ENCODE assay signal across 11 cellular contexts in genomic region chr17:30961213-30962188, GRCh38. TPM values are rescaled to one million over a fixed set of nuclear protein-coding genes. Genes with fewer than 3 reads are reported as not detected.
A peak's percentile ranks its signal among the peaks of the same experiment; 100 is the strongest.
DNase-seq lines count a peak whose midpoint lies in the region; ATAC-seq, FAIRE-seq and TF ChIP-seq lines count a peak whose summit lies in the region.
"Had no signal": no experiment of that assay in that cellular context is flagged by ENCODE, and none has a peak within 500 bp of the region (broad histone marks: within the 10 kb centered on the region; RNA-seq: fewer than 3 reads in every experiment).

No MANE protein-coding gene starts in this region.

- H3K4me1 ChIP-seq in Peyer's patch (peaks cover 0 to 4% (median 1%) of the 10 kb centered on the region in 4 donors), SK-N-SH (ENCODE audit: control insufficient read depth in 1 of 2, insufficient read depth in 2 of 2, low read depth in 1 of 2, low read length in 1 of 2) (no peaks in the 10 kb centered on the region), hepatocyte (ENCODE audit: insufficient read depth) (no peaks in the 10 kb centered on the region), esophagus muscularis mucosa (peaks cover 5 to 14% (median 9%) of the 10 kb centered on the region in 4 donors)

- H3K9me3 ChIP-seq in Peyer's patch: no peaks in the 10 kb centered on the region
- no peaks in the 10 kb centered on the region for H3K9me3 ChIP-seq in SK-N-SH
- no peaks in the 10 kb centered on the region for H3K9me3 ChIP-seq in hepatocyte (ENCODE audit: low read depth)
- no peaks in the 10 kb centered on the region for H3K9me3 ChIP-seq in esophagus muscularis mucosa

- H3K27ac ChIP-seq in Peyer's patch: peak overlapping the region in 2 of 4 donors; percentile 6 to 28
- 0 out of 4 replicates have a peak overlapping the region, but pooled peaks of 1 of the 2 experiments have one; percentile 1 for H3K27ac ChIP-seq in SK-N-SH (ENCODE audit: low read depth in 2 of 2, low read length in 1 of 2)
- H3K27ac ChIP-seq in hepatocyte: no peak overlapping the region
- H3K27ac ChIP-seq in esophagus muscularis mucosa (replicated peaks in 1 of 4): no peak overlapping the region
- H3K27ac ChIP-seq: epithelial cell of prostate had no signal

- ATAC-seq in GM21786 (IDR thresholded peaks at IDR 0.05; ENCODE audit: unreplicated experiment): peak; percentile 68
- no peak for ATAC-seq in left lobe of liver

- no peak for DNase-seq in GM12892 (ENCODE audit: insufficient read length)
- peak in 2 of 3 donors; percentile 62 to 64 for DNase-seq in Peyer's patch
- DNase-seq in left lobe of liver (ENCODE audit: low spot score): peak; percentile 40
- no peak for DNase-seq in SK-N-SH
- DNase-seq in NCI-H774 (lab: John Stamatoyannopoulos, UW): no peak
- DNase-seq in hepatocyte (ENCODE audit: low spot score): no peak
- DNase-seq in esophagus muscularis mucosa (ENCODE audit: extremely low spot score): no peak
- DNase-seq: NCI-H1092; stimulated activated naive CD4-positive, alpha-beta T cell had no signal

- no peak for TF ChIP-seq RAD21 in SK-N-SH (IDR thresholded peaks at IDR 0.05; ENCODE audit: low read length)

- CTCF ChIA-PET in SK-N-SH (lab: Yijun Ruan, JAX): no interaction called here

- H3K9ac ChIP-seq in SK-N-SH: no peak overlapping the region

- H3K4me2 ChIP-seq in SK-N-SH (no peak overlapping the region), hepatocyte (no peak overlapping the region)

- peak; percentile 36; the same call in 1 of the 2 replicates for TF ChIP-seq POLR2A in GM12892 (IDR thresholded peaks at IDR 0.05; ENCODE audit: low read depth, low read length)
- TF ChIP-seq POLR2A in Peyer's patch (IDR thresholded peaks at IDR 0.05): no peak
- TF ChIP-seq POLR2A in esophagus muscularis mucosa (IDR thresholded peaks at IDR 0.05; ENCODE audit: low read depth): no peak

- H3K27me3 ChIP-seq in Peyer's patch: no peaks in the 10 kb centered on the region
- no peaks in the 10 kb centered on the region for H3K27me3 ChIP-seq in SK-N-SH (ENCODE audit: insufficient read depth)
- H3K27me3 ChIP-seq in hepatocyte: no peaks in the 10 kb centered on the region
- no peaks in the 10 kb centered on the region for H3K27me3 ChIP-seq in esophagus muscularis mucosa

- TF ChIP-seq CTCF in Peyer's patch (IDR thresholded peaks at IDR 0.05): no peak
- TF ChIP-seq CTCF in SK-N-SH (IDR thresholded peaks at IDR 0.05): no peak
- TF ChIP-seq CTCF in hepatocyte (IDR thresholded peaks at IDR 0.05; ENCODE audit: poor library complexity): no peak
- TF ChIP-seq CTCF in esophagus muscularis mucosa (IDR thresholded peaks at IDR 0.05): no peak

- H2AFZ ChIP-seq in SK-N-SH (ENCODE audit: low read depth) (no peak overlapping the region), hepatocyte (no peak overlapping the region)

- intact Hi-C loops in esophagus muscularis mucosa (cut with DNase I): no loop called here

- H3K36me3 ChIP-seq in Peyer's patch: no peaks in the 10 kb centered on the region
- H3K36me3 ChIP-seq in SK-N-SH (replicated peaks in 1 of 2; ENCODE audit: control insufficient read depth in 1 of 2, insufficient read depth in 2 of 2, low read length in 1 of 2): no peaks in the 10 kb centered on the region
- H3K36me3 ChIP-seq in hepatocyte (replicated peaks; ENCODE audit: insufficient read depth, low read depth): no peaks in the 10 kb centered on the region
- no peaks in the 10 kb centered on the region for H3K36me3 ChIP-seq in esophagus muscularis mucosa

- H3K79me2 ChIP-seq in SK-N-SH (ENCODE audit: insufficient read depth): no peaks in the 10 kb centered on the region
- no peaks in the 10 kb centered on the region for H3K79me2 ChIP-seq in hepatocyte

- H4K20me1 ChIP-seq in SK-N-SH (ENCODE audit: insufficient read depth) (no peaks in the 10 kb centered on the region), hepatocyte (ENCODE audit: insufficient read depth, poor library complexity, severe bottlenecking) (no peaks in the 10 kb centered on the region)

- H3K4me3 ChIP-seq in Peyer's patch (no peak overlapping the region), SK-N-SH (ENCODE audit: low read depth in 2 of 2, low read length in 1 of 2) (no peak overlapping the region), hepatocyte (no peak overlapping the region), esophagus muscularis mucosa (no peak overlapping the region)

- TF ChIP-seq EP300 in SK-N-SH (IDR thresholded peaks at IDR 0.05; ENCODE audit: borderline replicate concordance in 1 of 2, low read depth in 1 of 2, low read length in 1 of 2) (no peak), esophagus muscularis mucosa (IDR thresholded peaks at IDR 0.05) (no peak)

- POLR2A ChIA-PET in SK-N-SH (lab: Yijun Ruan, JAX): no interaction called here

- H3F3A ChIP-seq in SK-N-SH (replicated peaks; ENCODE audit: insufficient read depth): no peaks in the 10 kb centered on the region

- WGBS in SK-N-SH (ENCODE audit: low lambda C conversion rate): 83% methylated on average over 9 of the region's 9 CpGs
- WGBS in hepatocyte (ENCODE audit: low lambda C conversion rate, missing lambda C conversion rate): 83% methylated on average over 9 of the region's 9 CpGs
- WGBS in esophagus muscularis mucosa: 88% methylated on average over 9 of the region's 9 CpGs

- no peaks in the 10 kb centered on the region for H3K9me2 ChIP-seq in SK-N-SH
- H3K9me2 ChIP-seq in hepatocyte (replicated peaks; ENCODE audit: insufficient read depth): no peaks in the 10 kb centered on the region

- peak; percentile 97 for FAIRE-seq in GM12892 (lab: Jason Lieb, UNC)

TF ChIP-seq in SK-N-SH, 30 proteins besides CTCF, POLR2A, EP300 and RAD21:
- TF ChIP-seq FOXM1 (IDR thresholded peaks at IDR 0.05; ENCODE audit: low read depth): no peak
- TF ChIP-seq MXI1 (IDR thresholded peaks at IDR 0.05; ENCODE audit: low read depth, low read length): no peak
- TF ChIP-seq TCF12 (IDR thresholded peaks at IDR 0.05): no peak
- TF ChIP-seq, protein P1, sequence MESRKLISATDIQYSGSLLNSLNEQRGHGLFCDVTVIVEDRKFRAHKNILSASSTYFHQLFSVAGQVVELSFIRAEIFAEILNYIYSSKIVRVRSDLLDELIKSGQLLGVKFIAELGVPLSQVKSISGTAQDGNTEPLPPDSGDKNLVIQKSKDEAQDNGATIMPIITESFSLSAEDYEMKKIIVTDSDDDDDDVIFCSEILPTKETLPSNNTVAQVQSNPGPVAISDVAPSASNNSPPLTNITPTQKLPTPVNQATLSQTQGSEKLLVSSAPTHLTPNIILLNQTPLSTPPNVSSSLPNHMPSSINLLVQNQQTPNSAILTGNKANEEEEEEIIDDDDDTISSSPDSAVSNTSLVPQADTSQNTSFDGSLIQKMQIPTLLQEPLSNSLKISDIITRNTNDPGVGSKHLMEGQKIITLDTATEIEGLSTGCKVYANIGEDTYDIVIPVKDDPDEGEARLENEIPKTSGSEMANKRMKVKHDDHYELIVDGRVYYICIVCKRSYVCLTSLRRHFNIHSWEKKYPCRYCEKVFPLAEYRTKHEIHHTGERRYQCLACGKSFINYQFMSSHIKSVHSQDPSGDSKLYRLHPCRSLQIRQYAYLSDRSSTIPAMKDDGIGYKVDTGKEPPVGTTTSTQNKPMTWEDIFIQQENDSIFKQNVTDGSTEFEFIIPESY (IDR thresholded peaks at IDR 0.05; ENCODE audit: borderline replicate concordance, low read depth): no peak
- TF ChIP-seq FOSL2 (IDR thresholded peaks at IDR 0.05; ENCODE audit: borderline replicate concordance, low read depth): no peak
- no peak for TF ChIP-seq TAF1 (IDR thresholded peaks at IDR 0.05; ENCODE audit: borderline replicate concordance, low read depth, low read length)
- TF ChIP-seq YY1 (IDR thresholded peaks at IDR 0.05; ENCODE audit: low read depth): no peak
- TF ChIP-seq, protein P2, sequence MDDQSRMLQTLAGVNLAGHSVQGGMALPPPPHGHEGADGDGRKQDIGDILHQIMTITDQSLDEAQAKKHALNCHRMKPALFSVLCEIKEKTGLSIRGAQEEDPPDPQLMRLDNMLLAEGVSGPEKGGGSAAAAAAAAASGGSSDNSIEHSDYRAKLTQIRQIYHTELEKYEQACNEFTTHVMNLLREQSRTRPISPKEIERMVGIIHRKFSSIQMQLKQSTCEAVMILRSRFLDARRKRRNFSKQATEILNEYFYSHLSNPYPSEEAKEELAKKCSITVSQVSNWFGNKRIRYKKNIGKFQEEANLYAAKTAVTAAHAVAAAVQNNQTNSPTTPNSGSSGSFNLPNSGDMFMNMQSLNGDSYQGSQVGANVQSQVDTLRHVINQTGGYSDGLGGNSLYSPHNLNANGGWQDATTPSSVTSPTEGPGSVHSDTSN (IDR thresholded peaks at IDR 0.05): no peak
- TF ChIP-seq FOXJ3 (CRISPR knock-in tag; IDR thresholded peaks at IDR 0.05): no peak
- TF ChIP-seq GABPA (IDR thresholded peaks at IDR 0.05; ENCODE audit: low read depth): no peak
- no peak for TF ChIP-seq GATA2 (CRISPR knock-in tag; IDR thresholded peaks at IDR 0.05)
- no peak for TF ChIP-seq EZH2phosphoT487 (IDR thresholded peaks at IDR 0.05; ENCODE audit: borderline replicate concordance, low read depth)

RNA-seq across cellular contexts. Expression of gene RNF135, which starts 9.3 kb away (rescaled TPM):
- polyA plus RNA-seq in GM12892 (2012; ENCODE audit: missing spikeins): 9.4 TPM
- total RNA-seq in Peyer's patch: 10 to 100 TPM; 18.4 to 31.4 (median 24.5) TPM
- 4.7 TPM for total RNA-seq in left lobe of liver
- not detected in 2 replicates for polyA plus RNA-seq in SK-N-SH (2012; rRNA removed)
- 0.03 TPM in 1 of 2 replicates, not detected in the other for polyA plus RNA-seq in SK-N-SH (2012; cell fraction: cytosol; rRNA removed)
- polyA plus RNA-seq in SK-N-SH (2012; cell fraction: nucleus; rRNA removed): 0.05 TPM in 1 of 2 replicates, not detected in the other
- total RNA-seq in hepatocyte: 7.6 and 8.9 TPM in 2 replicates
- polyA plus RNA-seq in hepatocyte: 10.1 and 16.7 TPM in 2 replicates
- 10 to 100 TPM; 20.0 to 28.1 (median 22.9) TPM for total RNA-seq in esophagus muscularis mucosa

RNA-seq across cellular contexts. Expression of gene ADAP2, which starts 39.8 kb away (rescaled TPM):
- polyA plus RNA-seq in GM12892 (2012; ENCODE audit: missing spikeins): 1.7 TPM
- total RNA-seq in Peyer's patch (10 to 100 TPM in 3 of 4 donors, 1 to 10 TPM in 1; 1.6 to 32.2 (median 13.6) TPM), left lobe of liver (7.7 TPM), hepatocyte (1.2 and 1.5 TPM in 2 replicates), esophagus muscularis mucosa (10 to 100 TPM; 10.5 to 19.1 (median 14.7) TPM)
- polyA plus RNA-seq in SK-N-SH (2012; rRNA removed) (0.39 and 0.42 TPM in 2 replicates), hepatocyte (0.61 and 0.70 TPM in 2 replicates)
- polyA plus RNA-seq in SK-N-SH (2012; cell fraction: cytosol; rRNA removed): 0.22 TPM in 2 replicates
- 0.46 and 0.74 TPM in 2 replicates for polyA plus RNA-seq in SK-N-SH (2012; cell fraction: nucleus; rRNA removed)

RNA-seq across cellular contexts. Expression of gene TEFM, which starts 55.5 kb away (rescaled TPM):
- 21.5 TPM for polyA plus RNA-seq in GM12892 (2012; ENCODE audit: missing spikeins)
- total RNA-seq in Peyer's patch (10 to 100 TPM in 2 of 4 donors, 1 to 10 TPM in 2; 7.4 to 25.9 (median 11.5) TPM), left lobe of liver (8.6 TPM), hepatocyte (18.3 and 19.2 TPM in 2 replicates), esophagus muscularis mucosa (1 to 10 TPM; 5.0 to 7.0 (median 6.6) TPM)
- polyA plus RNA-seq in SK-N-SH (2012; rRNA removed) (4.4 and 9.3 TPM in 2 replicates), hepatocyte (14.2 and 21.3 TPM in 2 replicates)
- 8.0 and 8.3 TPM in 2 replicates for polyA plus RNA-seq in SK-N-SH (2012; cell fraction: cytosol; rRNA removed)
- 3.1 and 9.0 TPM in 2 replicates for polyA plus RNA-seq in SK-N-SH (2012; cell fraction: nucleus; rRNA removed)

Comparison
In these comparisons a context has a peak if more than half of its experiments do, and no peak if none do; other contexts are left out.
1. DNase-seq: peak in Peyer's patch (2 of 3) and left lobe of liver (single experiment); none in GM12892 (single experiment), SK-N-SH (single experiment), NCI-H774 (single experiment), hepatocyte (single experiment) and esophagus muscularis mucosa (single experiment).